In genomic region chr10:100562008-100562672, GRCh38 we compare ENCODE assay signal across 8 cellular contexts. TPM values are rescaled to one million over a fixed set of nuclear protein-coding genes. Genes with fewer than 3 reads are reported as not detected.
DNase-seq lines count a peak whose midpoint lies in the region; ATAC-seq and TF ChIP-seq lines count a peak whose summit lies in the region.

No MANE protein-coding gene starts in this region.

- no peaks in the 10 kb centered on the region for H3K9me3 Mint-ChIP-seq in CD8-positive, alpha-beta T cell
- H3K9me3 Mint-ChIP-seq in activated CD4-positive, alpha-beta memory T cell treated with anti-CD3 and anti-CD28 coated beads, Interleukin-2, amount 10 ng/mL, durations not matched to agents 7 days and 5 days, result no peaks in the 10 kb centered on the region

- peaks cover 16% of the 10 kb centered on the region for H3K4me1 Mint-ChIP-seq in CD8-positive, alpha-beta T cell (ENCODE audit: low read depth)
- peaks cover 20% of the 10 kb centered on the region for H3K4me1 Mint-ChIP-seq in activated CD4-positive, alpha-beta memory T cell treated with anti-CD3 and anti-CD28 coated beads, Interleukin-2, amount 10 ng/mL, durations not matched to agents 7 days and 5 days

- peaks cover 33% of the 10 kb centered on the region for H3K27me3 Mint-ChIP-seq in CD8-positive, alpha-beta T cell (ENCODE audit: low read depth)
- H3K27me3 Mint-ChIP-seq in activated CD4-positive, alpha-beta memory T cell treated with anti-CD3 and anti-CD28 coated beads, Interleukin-2, amount 10 ng/mL, durations not matched to agents 7 days and 5 days, result peaks cover 40% of the 10 kb centered on the region

- peak; percentile 100 for ATAC-seq in CD8-positive, alpha-beta T cell
- peak; percentile 71 for ATAC-seq in GM21619 (IDR thresholded peaks at IDR 0.05; ENCODE audit: unreplicated experiment)

- peak overlapping the region; percentile 53 for H3K4me3 Mint-ChIP-seq in CD8-positive, alpha-beta T cell
- no peak overlapping the region for H3K4me3 Mint-ChIP-seq in activated CD4-positive, alpha-beta memory T cell treated with anti-CD3 and anti-CD28 coated beads, Interleukin-2, amount 10 ng/mL, durations not matched to agents 7 days and 5 days

- H3K9me3 ChIP-seq in CD8-positive, alpha-beta T cell (ENCODE audit: low read length), result no peaks in the 10 kb centered on the region

- DNase-seq in CD8-positive, alpha-beta T cell, result peak; percentile 58 to 84 (median 70)
- DNase-seq in NAMALWA (ENCODE audit: low spot score), result peak; percentile 61
- peak; percentile 84 for DNase-seq in activated CD4-positive, alpha-beta memory T cell treated with anti-CD3 and anti-CD28 coated beads, Interleukin-2, amount 10 ng/mL, durations not matched to agents 7 days and 5 days
- peak; percentile 88 for DNase-seq in ecto neural progenitor cell (ENCODE audit: low spot score)
- peak; percentile 75 for DNase-seq in medulla oblongata (ENCODE audit: extremely low spot score)
- DNase-seq in stimulated activated CD8-positive, alpha-beta memory T cell treated with anti-CD3 and anti-CD28 coated beads, Interleukin-15, amount 100 ng/mL, for 4 hours (ENCODE audit: low read depth in 2 of 2), result peak; percentile 51 to 57
- no peak for DNase-seq in NCI-H2171 treated with DMSO at 0.1 percent for 48 hours (lab: John Stamatoyannopoulos, UW)

- peaks cover 16% of the 10 kb centered on the region for H3K4me1 ChIP-seq in CD8-positive, alpha-beta T cell (ENCODE audit: insufficient read depth, low read length)

- peaks cover 12% of the 10 kb centered on the region for H3K36me3 Mint-ChIP-seq in CD8-positive, alpha-beta T cell
- peaks cover 16% of the 10 kb centered on the region for H3K36me3 Mint-ChIP-seq in activated CD4-positive, alpha-beta memory T cell treated with anti-CD3 and anti-CD28 coated beads, Interleukin-2, amount 10 ng/mL, durations not matched to agents 7 days and 5 days (ENCODE audit: low read depth)

- H3K27me3 ChIP-seq in CD8-positive, alpha-beta T cell (ENCODE audit: insufficient read depth, low read length), result no peaks in the 10 kb centered on the region

- CTCF ChIA-PET in CD8-positive, alpha-beta T cell (lab: Charles Lee), result interaction anchor here (1.3 to 2.8 kb wide), 6 partner anchors 12 to 441 kb away, joined by 3 to 15 read pairs (median 4); partner anchors contain the start of gene HIF1AN
- CTCF ChIA-PET in activated CD4-positive, alpha-beta memory T cell treated with anti-CD3 and anti-CD28 coated beads, Interleukin-2, amount 10 ng/mL, durations not matched to agents 7 days and 5 days (lab: Charles Lee), result interaction anchor here (0.8 to 2.9 kb wide), 10 partner anchors 10 to 349 kb away, joined by 3 to 16 read pairs (median 4); partner anchors contain the start of gene HIF1AN

- no peak overlapping the region for H3K27ac ChIP-seq in CD8-positive, alpha-beta T cell (ENCODE audit: low read depth, low read length)

- POLR2A ChIA-PET in CD8-positive, alpha-beta T cell (lab: Charles Lee), result interaction anchor here (1.1 kb wide), 1 partner anchor 26 kb away, joined by 4 read pairs; the partner anchor contains the start of gene HIF1AN
- POLR2A ChIA-PET in activated CD4-positive, alpha-beta memory T cell treated with anti-CD3 and anti-CD28 coated beads, Interleukin-2, amount 10 ng/mL, durations not matched to agents 7 days and 5 days (lab: Charles Lee), result no interaction called here

- H3K27ac Mint-ChIP-seq in CD8-positive, alpha-beta T cell, result no peak overlapping the region
- no peak overlapping the region for H3K27ac Mint-ChIP-seq in activated CD4-positive, alpha-beta memory T cell treated with anti-CD3 and anti-CD28 coated beads, Interleukin-2, amount 10 ng/mL, durations not matched to agents 7 days and 5 days

- no peaks in the 10 kb centered on the region for H3K36me3 ChIP-seq in CD8-positive, alpha-beta T cell (ENCODE audit: insufficient read depth, low read length)

- peak overlapping the region; percentile 4 for H3K4me3 ChIP-seq in CD8-positive, alpha-beta T cell (ENCODE audit: low read depth, low read length)

- intact Hi-C loops in CD8-positive, alpha-beta T cell (cut with DNase I, micrococcal nuclease), result loop anchor here (1.0 to 5.0 kb wide), 7 partner anchors 181 to 452 kb away; no protein-coding TSS in a partner anchor

- peak; percentile 98 for TF ChIP-seq CTCF in CD8-positive, alpha-beta T cell (IDR thresholded peaks at IDR 0.05)

RNA-seq across cellular contexts. Expression of gene HIF1AN, which starts 26.4 kb away (rescaled TPM):
- 10 to 100 TPM; 28.0 to 31.2 TPM for total RNA-seq in CD8-positive, alpha-beta T cell
- total RNA-seq in activated CD4-positive, alpha-beta memory T cell treated with anti-CD3 and anti-CD28 coated beads, Interleukin-2, amount 10 ng/mL, durations not matched to agents 7 days and 5 days, result 10 to 100 TPM; 57.7 to 58.8 TPM

RNA-seq across cellular contexts. Expression of gene NDUFB8, which starts 32.5 kb away (rescaled TPM):
- total RNA-seq in CD8-positive, alpha-beta T cell, result 100 to 1,000 TPM; 156 to 163 TPM
- 100 to 1,000 TPM; 315 to 324 TPM for total RNA-seq in activated CD4-positive, alpha-beta memory T cell treated with anti-CD3 and anti-CD28 coated beads, Interleukin-2, amount 10 ng/mL, durations not matched to agents 7 days and 5 days

RNA-seq across cellular contexts. Expression of gene SEC31B, which starts 42.5 kb away (rescaled TPM):
- total RNA-seq in CD8-positive, alpha-beta T cell, result 10 to 100 TPM; 57.5 to 57.9 TPM
- total RNA-seq in activated CD4-positive, alpha-beta memory T cell treated with anti-CD3 and anti-CD28 coated beads, Interleukin-2, amount 10 ng/mL, durations not matched to agents 7 days and 5 days, result 100 to 1,000 TPM; 138 to 139 TPM
